In the genomic region with DNA sequence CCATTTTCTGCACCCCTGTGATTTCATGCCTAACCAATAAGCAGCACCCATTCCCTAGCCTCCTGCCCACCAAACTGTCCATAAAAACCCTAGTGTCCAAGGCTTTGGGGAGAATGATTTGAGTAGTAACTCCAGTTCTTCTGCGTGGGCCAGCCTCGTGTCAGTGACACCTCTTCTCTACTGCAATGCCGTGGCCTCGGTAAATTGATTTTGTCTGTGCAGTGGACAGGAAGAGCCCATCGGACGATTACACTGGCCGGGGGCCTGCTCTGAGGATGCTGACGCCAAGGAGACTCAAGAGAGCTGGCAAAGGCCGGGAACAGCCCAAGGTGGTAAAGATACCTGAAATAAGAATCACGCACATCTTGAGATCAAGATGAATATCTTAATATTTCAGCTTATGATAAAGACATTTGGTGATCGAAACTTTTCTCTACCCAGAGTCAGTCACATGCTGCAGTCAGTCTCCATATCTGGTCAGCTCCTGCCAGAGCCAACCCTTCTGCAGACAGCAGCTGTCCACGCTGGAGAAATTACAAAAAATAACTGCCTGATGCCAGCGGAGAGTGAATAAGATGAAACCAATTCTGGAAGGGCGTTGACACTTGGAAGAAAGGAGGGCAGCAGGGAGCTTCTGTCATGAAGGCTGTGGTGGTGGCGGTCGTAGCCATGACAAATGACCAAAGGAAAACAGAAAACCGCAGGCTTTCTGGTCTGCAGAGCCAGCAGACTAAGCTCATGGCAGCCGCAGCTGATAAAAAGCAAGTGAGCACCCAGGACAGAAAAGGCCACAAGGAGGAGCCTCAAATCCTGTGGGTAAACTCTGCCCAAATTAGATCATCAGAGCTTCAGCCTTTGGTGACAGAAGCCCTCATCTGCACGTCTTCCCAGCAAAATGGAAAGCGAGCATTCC, we compare ENCODE assay signal across 9 cellular contexts. TPM values are rescaled to one million over a fixed set of nuclear protein-coding genes. Genes with fewer than 3 reads are reported as not detected.
DNase-seq lines count a peak whose midpoint lies in the region; ATAC-seq and TF ChIP-seq lines count a peak whose summit lies in the region.
"Had no signal": no experiment of that assay in that cellular context is flagged by ENCODE, and none has a peak within 500 bp of the region (broad histone marks: within the 10 kb centered on the region; RNA-seq: fewer than 3 reads in every experiment).

No MANE protein-coding gene starts in this region.

- H3K36me3 Mint-ChIP-seq in central memory CD8-positive, alpha-beta T cell (ENCODE audit: insufficient read depth), result peaks cover 4% of the 10 kb centered on the region
- H3K36me3 Mint-ChIP-seq in nephron progenitor cell (ENCODE audit: low read depth), result no peaks in the 10 kb centered on the region
- H3K36me3 Mint-ChIP-seq: activated naive CD8-positive, alpha-beta T cell had no signal

- peak; percentile 96 for DNase-seq in A172 (ENCODE audit: low spot score)
- DNase-seq in NCI-H748 treated with DMSO at 0.1 percent for 48 hours (lab: John Stamatoyannopoulos, UW), result peak; percentile 23
- DNase-seq in central memory CD8-positive, alpha-beta T cell (ENCODE audit: low spot score in 2 of 2), result no peak
- no peak for DNase-seq in nephron progenitor cell
- no peak for DNase-seq in dedifferentiated amniotic fluid mesenchymal stem cell (ENCODE audit: extremely low spot score)
- no peak for DNase-seq in D341Med (ENCODE audit: low spot score)
- DNase-seq in cerebellum (ENCODE audit: low spot score), result no peak

- TF ChIP-seq CTCF in GM12873 (IDR thresholded peaks at IDR 0.05; ENCODE audit: insufficient read depth, low read depth, low read length, missing control alignments) (peak; percentile 68), nephron progenitor cell (IDR thresholded peaks at IDR 0.05) (no peak)

- H3K9me3 Mint-ChIP-seq in central memory CD8-positive, alpha-beta T cell, result no peaks in the 10 kb centered on the region
- no peaks in the 10 kb centered on the region for H3K9me3 Mint-ChIP-seq in nephron progenitor cell

- no peak for ATAC-seq in central memory CD8-positive, alpha-beta T cell (replicated peaks; ENCODE audit: extremely low read depth, poor library complexity, severe bottlenecking)

- peak overlapping the region; percentile 39 for H3K27ac Mint-ChIP-seq in central memory CD8-positive, alpha-beta T cell (ENCODE audit: low read depth)
- peak overlapping the region; percentile 73 for H3K27ac Mint-ChIP-seq in nephron progenitor cell
- H3K27ac Mint-ChIP-seq: activated naive CD8-positive, alpha-beta T cell had no signal

- peaks cover 27% of the 10 kb centered on the region for H3K4me1 Mint-ChIP-seq in central memory CD8-positive, alpha-beta T cell
- peaks cover 38% of the 10 kb centered on the region for H3K4me1 Mint-ChIP-seq in nephron progenitor cell

- no peak overlapping the region for H3K4me3 Mint-ChIP-seq in central memory CD8-positive, alpha-beta T cell
- no peak overlapping the region for H3K4me3 Mint-ChIP-seq in nephron progenitor cell
- H3K4me3 Mint-ChIP-seq: activated naive CD8-positive, alpha-beta T cell had no signal

- H3K27me3 Mint-ChIP-seq in central memory CD8-positive, alpha-beta T cell, result no peaks in the 10 kb centered on the region
- H3K27me3 Mint-ChIP-seq in nephron progenitor cell (ENCODE audit: low read depth, poor library complexity), result peaks cover 10% of the 10 kb centered on the region
- H3K27me3 Mint-ChIP-seq: activated naive CD8-positive, alpha-beta T cell had no signal

RNA-seq across cellular contexts. Expression of gene RSPH1, which starts 29.1 kb away (rescaled TPM):
- total RNA-seq in A172 (2014; rRNA removed; shearing (Covaris generic)), result not detected in 2 replicates
- 2.4 TPM for total RNA-seq in cerebellum

RNA-seq across cellular contexts. Expression of gene SLC37A1, which starts 46.7 kb away (rescaled TPM):
- 1.1 and 1.6 TPM in 2 replicates for total RNA-seq in A172 (2014; rRNA removed; shearing (Covaris generic))
- 24.4 TPM for total RNA-seq in cerebellum

Comparison
In these comparisons a context has a peak if more than half of its experiments do, and no peak if none do; other contexts are left out.
1. DNase-seq: peak in A172 (single experiment) and NCI-H748 treated with DMSO at 0.1 percent for 48 hours (single experiment); none in central memory CD8-positive, alpha-beta T cell (0 of 2), nephron progenitor cell (single experiment), dedifferentiated amniotic fluid mesenchymal stem cell (single experiment), D341Med (single experiment) and cerebellum (single experiment).